9 cellular contexts compared by ENCODE assay signal in the genomic region with DNA sequence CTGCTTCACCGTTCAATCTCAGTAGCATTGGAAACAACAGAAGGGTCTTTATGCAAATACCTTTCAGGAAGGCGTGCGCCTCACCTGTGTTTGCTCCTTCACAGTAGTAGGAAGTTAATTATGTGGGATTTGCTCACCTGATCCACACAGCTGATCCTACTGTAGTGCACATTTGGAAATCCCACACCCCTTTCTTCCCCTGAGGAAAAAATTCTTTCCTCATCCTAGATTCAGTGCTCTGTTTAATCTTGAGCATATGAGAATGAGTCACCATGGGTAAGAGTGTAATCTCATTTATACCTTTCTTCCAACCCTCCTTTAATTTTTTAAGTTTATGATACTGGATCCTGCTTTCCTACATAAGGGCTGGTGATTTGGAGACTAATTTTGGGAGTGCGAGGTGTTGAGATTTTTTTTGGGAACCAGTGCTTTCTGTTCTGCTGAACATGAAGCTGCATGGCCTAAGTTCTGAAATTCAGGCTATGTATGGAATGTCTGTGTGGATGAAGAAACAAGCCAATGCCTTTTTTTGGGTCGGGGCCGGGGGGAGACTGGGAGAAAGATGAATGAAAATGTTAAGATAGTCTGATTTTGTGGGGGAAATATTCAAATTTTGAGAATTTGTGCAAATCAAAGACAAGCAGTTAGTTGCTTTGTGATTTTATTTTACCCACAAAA. TPM values are rescaled to one million over a fixed set of nuclear protein-coding genes. Genes with fewer than 3 reads are reported as not detected.
DNase-seq lines count a peak whose midpoint lies in the region; TF ChIP-seq lines count a peak whose summit lies in the region.
"Had no signal": no experiment of that assay in that cellular context is flagged by ENCODE, and none has a peak within 500 bp of the region (broad histone marks: within the 10 kb centered on the region; RNA-seq: fewer than 3 reads in every experiment).

No MANE protein-coding gene starts in this region.

- DNase-seq in cardiac muscle cell (ENCODE audit: low read depth in 1 of 2, low spot score in 1 of 2): peak in 1 of 2 donors; percentile 47
- no peak for DNase-seq in cardiac septum (ENCODE audit: low spot score)
- no peak for DNase-seq in colonic mucosa
- no peak for DNase-seq in mesothelial cell of epicardium (ENCODE audit: low spot score in 2 of 2, unreplicated experiment in 2 of 2)
- DNase-seq in vagina (ENCODE audit: extremely low spot score in 2 of 2): no peak
- no peak for DNase-seq in NCI-H526 (lab: John Stamatoyannopoulos, UW)
- DNase-seq in GM19238 (ENCODE audit: insufficient read length, low spot score): no peak
- DNase-seq in iPS-NIHi7 (ENCODE audit: extremely low spot score): no peak
- DNase-seq: caudate nucleus had no signal

- no peaks in the 10 kb centered on the region for H3K27me3 Mint-ChIP-seq in mesothelial cell of epicardium (ENCODE audit: low read depth)

- H3K4me3 ChIP-seq in cardiac muscle cell (no peak overlapping the region), colonic mucosa (no peak overlapping the region), vagina (peak overlapping the region in 1 of 2 donors; percentile 4)

- peak overlapping the region; percentile 94 for H3K27ac Mint-ChIP-seq in mesothelial cell of epicardium

- H3K27ac ChIP-seq in cardiac muscle cell (peak overlapping the region; percentile 89), colonic mucosa (peak overlapping the region; percentile 84), vagina (peak overlapping the region; percentile 42)

- H3K9me3 ChIP-seq in cardiac muscle cell (ENCODE audit: low read depth): no peaks in the 10 kb centered on the region
- H3K9me3 ChIP-seq in colonic mucosa: no peaks in the 10 kb centered on the region
- no peaks in the 10 kb centered on the region for H3K9me3 ChIP-seq in vagina

- TF ChIP-seq POLR2A in vagina (IDR thresholded peaks at IDR 0.05): no peak

- H3K9me3 Mint-ChIP-seq in mesothelial cell of epicardium: no peaks in the 10 kb centered on the region

- no peaks in the 10 kb centered on the region for H3K27me3 ChIP-seq in cardiac muscle cell
- no peaks in the 10 kb centered on the region for H3K27me3 ChIP-seq in colonic mucosa
- no peaks in the 10 kb centered on the region for H3K27me3 ChIP-seq in vagina

- intact Hi-C loops in cardiac septum (cut with DNase I) (no loop called here), colonic mucosa (cut with DNase I) (no loop called here), vagina (cut with DNase I) (no loop called here)

- H3K36me3 Mint-ChIP-seq in mesothelial cell of epicardium: no peaks in the 10 kb centered on the region

- H3K36me3 ChIP-seq in cardiac muscle cell: no peaks in the 10 kb centered on the region
- no peaks in the 10 kb centered on the region for H3K36me3 ChIP-seq in colonic mucosa
- no peaks in the 10 kb centered on the region for H3K36me3 ChIP-seq in vagina

- peaks cover 57% of the 10 kb centered on the region for H3K4me1 ChIP-seq in cardiac muscle cell (ENCODE audit: low read depth)
- peaks cover 7% of the 10 kb centered on the region for H3K4me1 ChIP-seq in colonic mucosa
- H3K4me1 ChIP-seq in vagina: peaks cover 82% of the 10 kb centered on the region

- TF ChIP-seq CTCF in cardiac muscle cell (IDR thresholded peaks at IDR 0.05; ENCODE audit: low read depth, low read length) (no peak), colonic mucosa (IDR thresholded peaks at IDR 0.05) (no peak), mesothelial cell of epicardium (IDR thresholded peaks at IDR 0.05; ENCODE audit: unreplicated experiment) (no peak), vagina (IDR thresholded peaks at IDR 0.05) (no peak)

- peak overlapping the region in 1 of 2 donors; percentile 9 for H3K9ac ChIP-seq in colonic mucosa (ENCODE audit: low read depth in 2 of 2, low read length in 2 of 2)

- no peak overlapping the region for H3K4me3 Mint-ChIP-seq in mesothelial cell of epicardium

- peaks cover 81% of the 10 kb centered on the region for H3K4me1 Mint-ChIP-seq in mesothelial cell of epicardium

RNA-seq across cellular contexts. Expression of gene GAB1, which starts 19.0 kb away (rescaled TPM):
- total RNA-seq in cardiac muscle cell (35.8 and 63.9 TPM in 2 replicates), cardiac septum (90.8 TPM), colonic mucosa (10 to 100 TPM; 48.9 to 81.2 TPM), mesothelial cell of epicardium (44.6 to 45.9 TPM (median 45.0 TPM) in 3 replicates), vagina (29.0 TPM)
- 11.9 and 16.0 TPM in 2 replicates for polyA plus RNA-seq in cardiac muscle cell
